ENCODE assay signal across 13 cellular contexts in the genomic region with DNA sequence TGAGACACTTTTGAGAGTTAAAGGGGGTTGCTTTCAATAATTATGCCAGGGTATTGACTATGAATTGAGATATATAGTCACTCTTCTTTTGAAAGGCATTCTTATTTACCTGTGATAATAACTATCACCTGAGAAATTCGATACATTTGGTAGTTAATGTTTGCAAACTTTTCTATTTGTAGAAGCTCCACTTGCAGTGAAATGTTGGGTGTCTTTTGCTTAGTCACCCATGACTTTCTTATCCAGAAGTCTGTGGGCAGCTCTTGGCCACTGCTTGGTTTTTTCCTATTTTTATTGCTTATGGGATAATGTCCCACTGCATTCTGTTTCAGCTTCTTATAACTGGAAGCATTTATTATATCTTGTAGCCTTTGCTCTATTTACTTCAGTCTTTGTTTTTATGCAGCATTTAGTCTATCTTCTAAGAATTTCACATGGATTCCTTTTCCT. TPM values are rescaled to one million over a fixed set of nuclear protein-coding genes. Genes with fewer than 3 reads are reported as not detected.
A peak's percentile ranks its signal among the peaks of the same experiment; 100 is the strongest.
DNase-seq lines count a peak whose midpoint lies in the region; ATAC-seq, FAIRE-seq and TF ChIP-seq lines count a peak whose summit lies in the region.
"Had no signal": no experiment of that assay in that cellular context is flagged by ENCODE, and none has a peak within 500 bp of the region (broad histone marks: within the 10 kb centered on the region; RNA-seq: fewer than 3 reads in every experiment).

No MANE protein-coding gene starts in this region.

- H3K9me3 Mint-ChIP-seq in astrocyte (ENCODE audit: unreplicated experiment): no peaks in the 10 kb centered on the region
- H3K9me3 Mint-ChIP-seq in type B pancreatic cell: no peaks in the 10 kb centered on the region
- H3K9me3 Mint-ChIP-seq: CD8-positive, alpha-beta T cell had no signal

- H3K36me3 ChIP-seq in astrocyte (ENCODE audit: insufficient read depth, low read length) (peaks cover 3% of the 10 kb centered on the region), esophagus muscularis mucosa (no peaks in the 10 kb centered on the region), prostate gland (no peaks in the 10 kb centered on the region)

- FAIRE-seq in astrocyte (lab: Jason Lieb, UNC): no peak
- FAIRE-seq: GM12891 had no signal

- peak overlapping the region; percentile 10; the same call in 1 of the 2 replicates for H3K4me3 ChIP-seq in AG04449 (ENCODE audit: low read depth, low read length)
- H3K4me3 ChIP-seq in astrocyte (ENCODE audit: insufficient read depth, low read depth, low read length): peak overlapping the region; percentile 35
- no peak overlapping the region for H3K4me3 ChIP-seq in esophagus muscularis mucosa
- no peak overlapping the region for H3K4me3 ChIP-seq in prostate gland

- ATAC-seq in GM21825 (IDR thresholded peaks at IDR 0.05; ENCODE audit: unreplicated experiment): no peak
- ATAC-seq: CD8-positive, alpha-beta T cell had no signal

- H3K4me1 Mint-ChIP-seq in astrocyte (ENCODE audit: low read depth, unreplicated experiment) (peaks cover 26% of the 10 kb centered on the region), type B pancreatic cell (ENCODE audit: unreplicated experiment) (peaks cover 32% of the 10 kb centered on the region)

- H3K79me2 ChIP-seq in astrocyte (ENCODE audit: insufficient read depth, low read length): peaks cover 89% of the 10 kb centered on the region

- H3K9ac ChIP-seq in astrocyte (ENCODE audit: low read length): no peak overlapping the region

- H3K4me1 ChIP-seq in astrocyte (ENCODE audit: insufficient read depth, low read length) (peaks cover 5% of the 10 kb centered on the region), esophagus muscularis mucosa (peaks cover 25 to 44% (median 44%) of the 10 kb centered on the region in 4 donors), prostate gland (replicated peaks) (no peaks in the 10 kb centered on the region)

- H3K27me3 Mint-ChIP-seq in astrocyte (ENCODE audit: low read depth, unreplicated experiment) (no peaks in the 10 kb centered on the region), type B pancreatic cell (no peaks in the 10 kb centered on the region)

- WGBS in esophagus muscularis mucosa: 73% methylated on average over 1 of the region's 1 CpG
- 63% methylated on average over 1 of the region's 1 CpG for WGBS in prostate gland

- CTCF ChIA-PET in AG04449 (lab: Yijun Ruan, JAX): interaction anchor here (1.0 to 10.6 kb wide), 2 partner anchors 37 to 213 kb away, joined by 3 to 128 read pairs; no protein-coding TSS in a partner anchor

- H3K27ac ChIP-seq in astrocyte (ENCODE audit: low read depth, low read length) (no peak overlapping the region), esophagus muscularis mucosa (replicated peaks in 1 of 4) (no peak overlapping the region), prostate gland (no peak overlapping the region)

- DNase-seq in AG04449 (ENCODE audit: low read depth, low spot score) (no peak), H4 (ENCODE audit: low spot score) (peak; percentile 34), astrocyte (ENCODE audit: low read depth) (peak; percentile 59), iris pigment epithelial cell (ENCODE audit: low read depth) (peak; percentile 46), type B pancreatic cell (ENCODE audit: extremely low spot score, unreplicated experiment) (no peak), esophagus muscularis mucosa (ENCODE audit: extremely low spot score) (no peak), prostate gland (ENCODE audit: low spot score) (no peak)
- DNase-seq: activated T-cell treated with anti-CD3 and anti-CD28 coated beads for 4 hours; aorta; CD8-positive, alpha-beta T cell; Kasumi-1 had no signal

- TF ChIP-seq POLR2A in esophagus muscularis mucosa (IDR thresholded peaks at IDR 0.05; ENCODE audit: low read depth): no peak
- TF ChIP-seq POLR2A in prostate gland (IDR thresholded peaks at IDR 0.05): no peak

- H3K4me2 ChIP-seq in astrocyte (ENCODE audit: low read length): peak overlapping the region; percentile 98

- H3K27me3 ChIP-seq in astrocyte (ENCODE audit: insufficient read depth, low read length) (no peaks in the 10 kb centered on the region), esophagus muscularis mucosa (no peaks in the 10 kb centered on the region), prostate gland (replicated peaks; ENCODE audit: insufficient read depth) (no peaks in the 10 kb centered on the region)

- H4K20me1 ChIP-seq in astrocyte (ENCODE audit: insufficient read depth, low read length): peaks cover 53% of the 10 kb centered on the region

- H3K27ac Mint-ChIP-seq in astrocyte (ENCODE audit: unreplicated experiment): no peak overlapping the region
- H3K27ac Mint-ChIP-seq in type B pancreatic cell: no peak overlapping the region
- H3K27ac Mint-ChIP-seq: CD8-positive, alpha-beta T cell had no signal

- no peaks in the 10 kb centered on the region for H3K9me3 ChIP-seq in astrocyte (ENCODE audit: insufficient read depth, low read depth, low read length)
- H3K9me3 ChIP-seq in esophagus muscularis mucosa: no peaks in the 10 kb centered on the region
- no peaks in the 10 kb centered on the region for H3K9me3 ChIP-seq in prostate gland

- TF ChIP-seq EP300 in esophagus muscularis mucosa (IDR thresholded peaks at IDR 0.05): no peak

- no peak for TF ChIP-seq CTCF in AG04449 (IDR thresholded peaks at IDR 0.05; ENCODE audit: insufficient read depth, low read length, missing control alignments)
- no peak for TF ChIP-seq CTCF in astrocyte (IDR thresholded peaks at IDR 0.05; ENCODE audit: insufficient read depth, low read depth, low read length)
- no peak for TF ChIP-seq CTCF in type B pancreatic cell (conservative IDR thresholded peaks at IDR 0.05)
- TF ChIP-seq CTCF in esophagus muscularis mucosa (IDR thresholded peaks at IDR 0.05): no peak
- TF ChIP-seq CTCF in prostate gland (IDR thresholded peaks at IDR 0.05): no peak

- intact Hi-C loops in esophagus muscularis mucosa (cut with DNase I) (no loop called here), prostate gland (cut with DNase I) (no loop called here)

- H3K36me3 Mint-ChIP-seq in astrocyte (ENCODE audit: low read depth, unreplicated experiment) (no peaks in the 10 kb centered on the region), type B pancreatic cell (peaks cover 5% of the 10 kb centered on the region)

- H3K4me3 Mint-ChIP-seq in astrocyte (ENCODE audit: unreplicated experiment) (peak overlapping the region; percentile 60), type B pancreatic cell (no peak overlapping the region)
- H3K4me3 Mint-ChIP-seq: CD8-positive, alpha-beta T cell had no signal

- POLR2A ChIA-PET in AG04449 (lab: Yijun Ruan, JAX): no interaction called here

- H2AFZ ChIP-seq in astrocyte (ENCODE audit: low read depth, low read length): no peak overlapping the region

RNA-seq across cellular contexts. Expression of a gene that starts 3.9 kb away (rescaled TPM):
- 16.6 and 21.1 TPM in 2 replicates for total RNA-seq in H4 (2014; rRNA removed; shearing (Covaris generic))
- 19.5 and 27.1 TPM in 2 replicates for total RNA-seq in astrocyte
- 19.3 and 20.8 TPM in 2 replicates for total RNA-seq in type B pancreatic cell (ENCODE audit: low replicate concordance)
- total RNA-seq in esophagus muscularis mucosa: 10 to 100 TPM in 1 of 4 donors, 1 to 10 TPM in 3; 8.4 to 10.4 (median 9.5) TPM
- total RNA-seq in prostate gland: 10 to 100 TPM; 10.4 to 20.1 TPM

Comparison
In these comparisons a context has a peak if more than half of its experiments do, and no peak if none do; other contexts are left out.
1. DNase-seq: peak in H4 (single experiment), astrocyte (single experiment) and iris pigment epithelial cell (single experiment); none in AG04449 (single experiment), type B pancreatic cell (single experiment), esophagus muscularis mucosa (single experiment) and prostate gland (single experiment).
2. H3K4me3 ChIP-seq: peak in AG04449 (single experiment) and astrocyte (single experiment); none in esophagus muscularis mucosa (0 of 4) and prostate gland (0 of 2).